Comparison of ENCODE assay signal across 24 cellular contexts in the genomic region with DNA sequence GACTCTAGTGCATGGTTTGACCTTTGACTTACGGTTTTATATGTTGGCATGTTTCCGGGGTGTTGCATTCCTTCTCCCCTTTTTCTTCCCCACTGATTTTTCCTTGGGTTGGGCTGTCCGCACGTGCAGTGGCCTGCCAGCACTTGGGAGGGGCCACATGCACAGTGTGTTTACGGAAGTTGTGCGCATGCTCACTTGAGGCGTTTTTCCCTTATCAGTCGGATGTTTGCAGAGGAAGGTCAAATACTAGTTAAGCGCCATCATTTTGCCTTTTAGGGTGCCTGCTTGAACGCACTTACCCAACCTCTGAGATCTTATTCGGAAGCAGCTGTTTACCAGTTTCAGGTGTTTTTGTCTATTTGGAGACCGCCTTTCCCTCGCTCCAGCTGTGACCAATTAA.
"Had no signal": no experiment of that assay in that cellular context is flagged by ENCODE, and none has a peak within 500 bp of the region (broad histone marks: within the 10 kb centered on the region; RNA-seq: fewer than 3 reads in every experiment).

No MANE protein-coding gene starts in this region.

- H3K4me3 ChIP-seq: body of pancreas, left lung, ovary, psoas muscle, right atrium auricular region, tibial nerve, uterus had no signal

- H3K36me3 ChIP-seq: left lung, neutrophil, ovary, right atrium auricular region, tibial nerve, uterus had no signal

- FAIRE-seq: frontal cortex had no signal

- H3K27ac ChIP-seq: body of pancreas, left lung, neutrophil, ovary, psoas muscle, right atrium auricular region, tibial nerve, uterus, VCaP had no signal

- H3K27me3 ChIP-seq: body of pancreas, left lung, neutrophil, ovary, right atrium auricular region, tibial nerve, uterus had no signal

- H3K9me3 ChIP-seq: body of pancreas, left lung, neutrophil, ovary, psoas muscle, right atrium auricular region, tibial nerve, uterus had no signal

- H3K4me1 ChIP-seq: body of pancreas, left lung, psoas muscle, right atrium auricular region, tibial nerve, uterus had no signal

- DNase-seq: activated CD4-positive, alpha-beta T cell treated with anti-CD3 and anti-CD28 coated beads, Interleukin-2, amount 50 U/mL, for 1 hour; activated CD4-positive, CD25-positive, alpha-beta regulatory T cell treated with anti-CD3 and anti-CD28 coated beads, Interleukin-2, amount 50 U/mL, for 72 hours; activated CD8-positive, alpha-beta T cell treated with anti-CD3 and anti-CD28 coated beads, Interleukin-2, amount 10 ng/mL, durations not matched to agents 7 days and 5 days; activated gamma-delta T cell; activated naive CD4-positive, alpha-beta T cell treated with anti-CD3 and anti-CD28 coated beads, Interleukin-2, amount 50 U/mL, for 16 hours; anterior cingulate cortex; dermis blood vessel endothelial cell; effector CD8-positive, alpha-beta T cell; glutamatergic neuron; hippocampal formation; kidney glomerular epithelial cell; mammary epithelial cell; ovary; psoas muscle; stimulated activated CD4-positive, alpha-beta T cell treated with anti-CD3 and anti-CD28 coated beads, Interleukin-12 subunit alpha, Interleukin-12 subunit beta, amount 100 ng/mL, for 4 hours; substantia nigra; uterus had no signal
